ENCODE assay signal across 19 cellular contexts in the genomic region with DNA sequence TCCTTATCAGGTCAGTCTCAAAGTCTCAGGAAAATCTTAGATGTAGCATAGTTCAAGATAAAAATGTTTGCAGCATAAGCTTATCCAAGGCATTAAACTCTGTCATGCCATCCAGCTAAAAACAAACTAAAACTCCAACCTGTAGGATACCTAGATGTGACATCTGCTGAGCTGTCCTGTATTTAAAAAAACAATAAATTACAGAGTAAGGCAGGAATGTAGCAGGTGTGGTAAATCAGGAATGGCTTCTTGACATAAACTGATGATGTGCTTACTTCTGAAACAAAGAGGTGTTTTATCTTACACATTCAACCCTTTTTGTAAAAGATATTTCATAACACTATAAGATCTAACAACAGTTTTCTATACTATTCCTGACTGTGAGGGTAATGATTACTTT. TPM values are rescaled to one million over a fixed set of nuclear protein-coding genes. Genes with fewer than 3 reads are reported as not detected.
DNase-seq lines count a peak whose midpoint lies in the region; ATAC-seq, FAIRE-seq and TF ChIP-seq lines count a peak whose summit lies in the region.
"Had no signal": no experiment of that assay in that cellular context is flagged by ENCODE, and none has a peak within 500 bp of the region (broad histone marks: within the 10 kb centered on the region; RNA-seq: fewer than 3 reads in every experiment).

No MANE protein-coding gene starts in this region.

- H3K4me3 ChIP-seq in PC-9 (no peak overlapping the region), bronchial epithelial cell (ENCODE audit: low read depth, low read length) (no peak overlapping the region), hepatocyte (no peak overlapping the region), smooth muscle cell (no peak overlapping the region)
- H3K4me3 ChIP-seq: A549 had no signal

- H3K4me1 Mint-ChIP-seq in stimulated activated memory B cell treated with anti-CD40 and anti-IgM and Interleukin-4, amounts not matched to agents 10 μg/mL and 1 μg/mL and 100 μg/mL, for 72 hours, result no peaks in the 10 kb centered on the region
- H3K4me1 Mint-ChIP-seq: CD14-positive monocyte had no signal

- peaks cover 5% of the 10 kb centered on the region for H3K9me3 Mint-ChIP-seq in stimulated activated memory B cell treated with anti-CD40 and anti-IgM and Interleukin-4, amounts not matched to agents 10 μg/mL and 1 μg/mL and 100 μg/mL, for 72 hours

- H2AFZ ChIP-seq in PC-9, result no peak overlapping the region
- H2AFZ ChIP-seq in hepatocyte, result no peak overlapping the region
- H2AFZ ChIP-seq in smooth muscle cell (ENCODE audit: low read depth), result no peak overlapping the region

- POLR2A ChIA-PET in PC-9 (lab: Charles Lee; ENCODE audit: unreplicated experiment), result interaction anchor here (0.7 kb wide), 1 partner anchor 21 kb away, joined by 4 read pairs; no protein-coding TSS in a partner anchor

- no peaks in the 10 kb centered on the region for H3K36me3 ChIP-seq in PC-9 (ENCODE audit: low read depth)
- H3K36me3 ChIP-seq in bronchial epithelial cell (ENCODE audit: control insufficient read depth, insufficient read depth, low read length), result no peaks in the 10 kb centered on the region
- H3K36me3 ChIP-seq in hepatocyte (replicated peaks; ENCODE audit: insufficient read depth, low read depth), result no peaks in the 10 kb centered on the region
- no peaks in the 10 kb centered on the region for H3K36me3 ChIP-seq in smooth muscle cell (ENCODE audit: low read depth)

- DNase-seq in PC-9, result peak in 1 of 2 experiments; percentile 76
- peak; percentile 73 for DNase-seq in bronchial epithelial cell (ENCODE audit: low read depth)
- DNase-seq in hepatocyte (ENCODE audit: low spot score), result no peak
- DNase-seq in smooth muscle cell (lab: John Stamatoyannopoulos, UW; ENCODE audit: unreplicated experiment), result no peak
- DNase-seq in NCI-H1436 (lab: John Stamatoyannopoulos, UW), result no peak
- DNase-seq in stimulated activated CD4-positive, alpha-beta T cell treated with anti-CD3 and anti-CD28 coated beads, Interleukin-2, amount 100 ng/mL, for 24 hours, result no peak
- no peak for DNase-seq in Right ventricle myocardium superior
- DNase-seq: CD8-positive, alpha-beta T cell; COR-L47; DMS153; DMS79 treated with DMSO at 0.1 percent for 48 hours had no signal

- peaks cover 4% of the 10 kb centered on the region for H3K27me3 Mint-ChIP-seq in stimulated activated memory B cell treated with anti-CD40 and anti-IgM and Interleukin-4, amounts not matched to agents 10 μg/mL and 1 μg/mL and 100 μg/mL, for 72 hours

- peak overlapping the region; percentile 28 for H3K9ac ChIP-seq in smooth muscle cell (ENCODE audit: low read depth)

- H3K4me1 ChIP-seq in PC-9 (replicated peaks; ENCODE audit: insufficient read depth) (peaks cover 13% of the 10 kb centered on the region), hepatocyte (ENCODE audit: insufficient read depth) (no peaks in the 10 kb centered on the region), smooth muscle cell (ENCODE audit: low read depth) (peaks cover 4% of the 10 kb centered on the region)
- H3K4me1 ChIP-seq: A549 had no signal

- H3K27me3 ChIP-seq in PC-9 (ENCODE audit: insufficient read depth, low read depth) (no peaks in the 10 kb centered on the region), bronchial epithelial cell (ENCODE audit: control insufficient read depth, insufficient read depth, low read length) (no peaks in the 10 kb centered on the region), hepatocyte (no peaks in the 10 kb centered on the region), smooth muscle cell (ENCODE audit: low read depth) (no peaks in the 10 kb centered on the region)

- 0 out of 2 replicates have a peak overlapping the region, but pooled peaks have one; percentile 1 for H3K4me2 ChIP-seq in PC-9
- no peak overlapping the region for H3K4me2 ChIP-seq in hepatocyte
- H3K4me2 ChIP-seq in smooth muscle cell, result peak overlapping the region; percentile 32
- H3K4me2 ChIP-seq: A549 had no signal

- no peak for TF ChIP-seq CTCF in PC-9 (conservative IDR thresholded peaks at IDR 0.05)
- no peak for TF ChIP-seq CTCF in bronchial epithelial cell (IDR thresholded peaks at IDR 0.05; ENCODE audit: insufficient read depth, low read length, severe bottlenecking)
- no peak for TF ChIP-seq CTCF in hepatocyte (IDR thresholded peaks at IDR 0.05; ENCODE audit: poor library complexity)
- TF ChIP-seq CTCF in smooth muscle cell (IDR thresholded peaks at IDR 0.05; ENCODE audit: borderline replicate concordance, insufficient read depth, poor library complexity, severe bottlenecking), result no peak

- no peaks in the 10 kb centered on the region for H4K20me1 ChIP-seq in PC-9 (ENCODE audit: insufficient read depth)
- no peaks in the 10 kb centered on the region for H4K20me1 ChIP-seq in hepatocyte (ENCODE audit: insufficient read depth, poor library complexity, severe bottlenecking)
- no peaks in the 10 kb centered on the region for H4K20me1 ChIP-seq in smooth muscle cell (ENCODE audit: low read depth)

- H3K79me2 ChIP-seq in PC-9 (ENCODE audit: low read depth) (no peaks in the 10 kb centered on the region), hepatocyte (no peaks in the 10 kb centered on the region), smooth muscle cell (ENCODE audit: low read depth) (no peaks in the 10 kb centered on the region)

- no peak for FAIRE-seq in bronchial epithelial cell (lab: Jason Lieb, UNC)
- FAIRE-seq: A549, D721Med, GM12892, GM19239, HepG2 had no signal

- ATAC-seq in stimulated activated memory B cell treated with anti-CD40 and anti-IgM and Interleukin-4, amounts not matched to agents 10 μg/mL and 1 μg/mL and 100 μg/mL, for 72 hours, result no peak
- no peak for ATAC-seq in Right ventricle myocardium superior (ENCODE audit: poor library complexity)
- ATAC-seq: A549; CD8-positive, alpha-beta T cell; HepG2 had no signal

- H3K36me3 Mint-ChIP-seq in stimulated activated memory B cell treated with anti-CD40 and anti-IgM and Interleukin-4, amounts not matched to agents 10 μg/mL and 1 μg/mL and 100 μg/mL, for 72 hours, result peaks cover 4% of the 10 kb centered on the region
- H3K36me3 Mint-ChIP-seq: CD14-positive monocyte; CD8-positive, alpha-beta T cell had no signal

- H3K4me3 Mint-ChIP-seq in stimulated activated memory B cell treated with anti-CD40 and anti-IgM and Interleukin-4, amounts not matched to agents 10 μg/mL and 1 μg/mL and 100 μg/mL, for 72 hours, result no peak overlapping the region
- H3K4me3 Mint-ChIP-seq: CD14-positive monocyte; CD8-positive, alpha-beta T cell; HFFc6 had no signal

- H3K9me3 ChIP-seq in PC-9 (ENCODE audit: insufficient read depth, low read depth) (no peaks in the 10 kb centered on the region; the same call in 1 of the 2 replicates), hepatocyte (ENCODE audit: low read depth) (no peaks in the 10 kb centered on the region), smooth muscle cell (replicated peaks; ENCODE audit: low read depth) (peaks cover 10% of the 10 kb centered on the region)

- no TSS peak for BruUV-seq in PC-9 (replicated peaks; lab: Mats Ljungman, UMichigan)

- no peaks in the 10 kb centered on the region for H3F3A ChIP-seq in PC-9 (ENCODE audit: insufficient read depth, low read depth)
- no peaks in the 10 kb centered on the region for H3F3A ChIP-seq in smooth muscle cell (ENCODE audit: low read depth)

- intact Hi-C loops in PC-9 (cut with micrococcal nuclease; ENCODE audit: unreplicated experiment) (no loop called here), Right ventricle myocardium superior (cut with DNase I) (no loop called here)

- no peak overlapping the region for H3K27ac ChIP-seq in PC-9
- peak overlapping the region; percentile 64 for H3K27ac ChIP-seq in hepatocyte
- peak overlapping the region; percentile 74 for H3K27ac ChIP-seq in smooth muscle cell (ENCODE audit: low read depth)
- H3K27ac ChIP-seq: A549 had no signal

- CTCF ChIA-PET in PC-9 (lab: Charles Lee), result no interaction called here

- H3K27ac Mint-ChIP-seq in stimulated activated memory B cell treated with anti-CD40 and anti-IgM and Interleukin-4, amounts not matched to agents 10 μg/mL and 1 μg/mL and 100 μg/mL, for 72 hours, result no peak overlapping the region
- H3K27ac Mint-ChIP-seq: CD14-positive monocyte; CD8-positive, alpha-beta T cell had no signal

- no peaks in the 10 kb centered on the region for H3K9me2 ChIP-seq in PC-9 (ENCODE audit: insufficient read depth)
- no peaks in the 10 kb centered on the region for H3K9me2 ChIP-seq in hepatocyte (replicated peaks; ENCODE audit: insufficient read depth)

RNA-seq across cellular contexts. Expression of gene DLGAP5, which starts 30.6 kb away (rescaled TPM):
- 51.7 and 80.0 TPM in 2 replicates for total RNA-seq in PC-9 (2021)
- total RNA-seq in bronchial epithelial cell, result 0.26 and 0.38 TPM in 2 replicates
- total RNA-seq in hepatocyte, result 10.0 and 10.8 TPM in 2 replicates
- 4.1 and 7.7 TPM in 2 replicates for polyA plus RNA-seq in hepatocyte
- total RNA-seq in smooth muscle cell, result 5.3 and 8.0 TPM in 2 replicates
- polyA plus RNA-seq in smooth muscle cell, result 5.3 and 7.5 TPM in 2 replicates
- 0.27 TPM for total RNA-seq in Right ventricle myocardium superior

RNA-seq across cellular contexts. Expression of gene FBXO34, which starts 49.3 kb away (rescaled TPM):
- 32.8 and 33.1 TPM in 2 replicates for total RNA-seq in PC-9 (2021)
- 28.9 and 29.5 TPM in 2 replicates for total RNA-seq in bronchial epithelial cell
- total RNA-seq in hepatocyte, result 45.9 and 46.5 TPM in 2 replicates
- 27.5 and 31.6 TPM in 2 replicates for polyA plus RNA-seq in hepatocyte
- total RNA-seq in smooth muscle cell, result 23.9 TPM in 2 replicates
- polyA plus RNA-seq in smooth muscle cell, result 17.4 and 21.5 TPM in 2 replicates
- 24.6 TPM for total RNA-seq in Right ventricle myocardium superior
